Comparison of ENCODE assay signal across 9 cellular contexts in genomic region chr12:48119078-48119833, GRCh38. TPM values are rescaled to one million over a fixed set of nuclear protein-coding genes. Genes with fewer than 3 reads are reported as not detected.
DNase-seq lines count a peak whose midpoint lies in the region; ATAC-seq, FAIRE-seq and TF ChIP-seq lines count a peak whose summit lies in the region.
"Had no signal": no experiment of that assay in that cellular context is flagged by ENCODE, and none has a peak within 500 bp of the region (broad histone marks: within the 10 kb centered on the region; RNA-seq: fewer than 3 reads in every experiment).

Gene PFKM, plus strand, starts transcription at chr12:48119364. Its CDS starts 3,411 bp downstream, at chr12:48122775.

- peak; percentile 99 for ATAC-seq in HG03439 (IDR thresholded peaks at IDR 0.05; ENCODE audit: unreplicated experiment)

- H3K36me3 Mint-ChIP-seq in activated CD4-positive, alpha-beta T cell treated with anti-CD3 and anti-CD28 coated beads, Interleukin-2, amount 10 ng/mL, durations not matched to agents 24 days and 14 days (ENCODE audit: low read depth) = peaks cover 13% of the 10 kb centered on the region
- H3K36me3 Mint-ChIP-seq in dendritic cell treated with granulocyte-macrophage colony-stimulating factor and Interleukin-4, amounts not matched to agents 40 ng/mL and 50 ng/mL, for 4 days (ENCODE audit: low read depth) = no peaks in the 10 kb centered on the region

- no peaks in the 10 kb centered on the region for H3K9me3 ChIP-seq in BE2C

- H3K4me3 ChIP-seq in BE2C (ENCODE audit: low read depth, low read length) = peak within 1 kb of the TSS; percentile 79

- no peaks in the 10 kb centered on the region; the same call in 1 of the 2 replicates for H3K4me1 ChIP-seq in BE2C

- H3K27me3 Mint-ChIP-seq in activated CD4-positive, alpha-beta T cell treated with anti-CD3 and anti-CD28 coated beads, Interleukin-2, amount 10 ng/mL, durations not matched to agents 24 days and 14 days = peaks cover 25% of the 10 kb centered on the region
- peaks cover 14% of the 10 kb centered on the region for H3K27me3 Mint-ChIP-seq in dendritic cell treated with granulocyte-macrophage colony-stimulating factor and Interleukin-4, amounts not matched to agents 40 ng/mL and 50 ng/mL, for 4 days

- H3K4me3 Mint-ChIP-seq in activated CD4-positive, alpha-beta T cell treated with anti-CD3 and anti-CD28 coated beads, Interleukin-2, amount 10 ng/mL, durations not matched to agents 24 days and 14 days = peak within 1 kb of the TSS; percentile 98
- H3K4me3 Mint-ChIP-seq in dendritic cell treated with granulocyte-macrophage colony-stimulating factor and Interleukin-4, amounts not matched to agents 40 ng/mL and 50 ng/mL, for 4 days = peak within 1 kb of the TSS; percentile 87

- no peaks in the 10 kb centered on the region for H3K9me3 Mint-ChIP-seq in activated CD4-positive, alpha-beta T cell treated with anti-CD3 and anti-CD28 coated beads, Interleukin-2, amount 10 ng/mL, durations not matched to agents 24 days and 14 days
- H3K9me3 Mint-ChIP-seq in dendritic cell treated with granulocyte-macrophage colony-stimulating factor and Interleukin-4, amounts not matched to agents 40 ng/mL and 50 ng/mL, for 4 days = no peaks in the 10 kb centered on the region

- peaks cover 40% of the 10 kb centered on the region for H3K27me3 ChIP-seq in BE2C

- intact Hi-C loops in activated CD4-positive, alpha-beta T cell treated with anti-CD3 and anti-CD28 coated beads, Interleukin-2, amount 10 ng/mL, durations not matched to agents 24 days and 14 days (cut with micrococcal nuclease) = loop anchor here (1.0 kb wide), 3 partner anchors 13 to 231 kb away; partner anchors contain the start of genes ASB8, SENP1 and ZNF641
- intact Hi-C loops in dendritic cell treated with granulocyte-macrophage colony-stimulating factor and Interleukin-4, amounts not matched to agents 40 ng/mL and 50 ng/mL, for 4 days (cut with micrococcal nuclease) = no loop called here

- peak within 1 kb of the TSS; percentile 91 for H3K27ac Mint-ChIP-seq in activated CD4-positive, alpha-beta T cell treated with anti-CD3 and anti-CD28 coated beads, Interleukin-2, amount 10 ng/mL, durations not matched to agents 24 days and 14 days
- peak within 1 kb of the TSS; percentile 69 for H3K27ac Mint-ChIP-seq in dendritic cell treated with granulocyte-macrophage colony-stimulating factor and Interleukin-4, amounts not matched to agents 40 ng/mL and 50 ng/mL, for 4 days

- peaks cover 17% of the 10 kb centered on the region for H3K36me3 ChIP-seq in BE2C

- H3K4me1 Mint-ChIP-seq in activated CD4-positive, alpha-beta T cell treated with anti-CD3 and anti-CD28 coated beads, Interleukin-2, amount 10 ng/mL, durations not matched to agents 24 days and 14 days = peaks cover 18% of the 10 kb centered on the region
- H3K4me1 Mint-ChIP-seq in dendritic cell treated with granulocyte-macrophage colony-stimulating factor and Interleukin-4, amounts not matched to agents 40 ng/mL and 50 ng/mL, for 4 days (ENCODE audit: low read depth) = peaks cover 13% of the 10 kb centered on the region

- FAIRE-seq in GM19239 (lab: Jason Lieb, UNC) = peak; percentile 94
- FAIRE-seq: islet of Langerhans had no signal

- TF ChIP-seq CTCF in BE2C (IDR thresholded peaks at IDR 0.05; ENCODE audit: low read depth, low read length) = no peak

- peak; percentile 88 for DNase-seq in BE2C
- DNase-seq in GM19239 (ENCODE audit: insufficient read length, low spot score) = peak; percentile 73
- DNase-seq in NCI-H524 (lab: John Stamatoyannopoulos, UW) = peak; percentile 93 to 95
- DNase-seq in activated CD4-positive, alpha-beta T cell treated with anti-CD3 and anti-CD28 coated beads, Interleukin-2, amount 10 ng/mL, durations not matched to agents 24 days and 14 days = peak; percentile 92
- peak; percentile 98 for DNase-seq in left kidney (ENCODE audit: low read depth, low spot score)
- peak; percentile 53 for DNase-seq in stimulated activated CD4-positive, alpha-beta T cell treated with anti-CD3 and anti-CD28 coated beads, Interleukin-2, amount 100 ng/mL, for 4 hours (ENCODE audit: low read depth)

RNA-seq across cellular contexts. Expression of gene PFKM, which starts in this region (rescaled TPM):
- polyA plus RNA-seq in BE2C (2012; ENCODE audit: insufficient read depth, insufficient read length, low read depth) = 109 TPM
- 87.3 and 93.2 TPM in 2 replicates for total RNA-seq in activated CD4-positive, alpha-beta T cell treated with anti-CD3 and anti-CD28 coated beads, Interleukin-2, amount 10 ng/mL, durations not matched to agents 24 days and 14 days

Comparison
In these comparisons a context has a peak if more than half of its experiments do, and no peak if none do; other contexts are left out.
1. Peak in every context shown above with its lines: DNase-seq, ATAC-seq and H3K4me3 ChIP-seq.